In the genomic region with DNA sequence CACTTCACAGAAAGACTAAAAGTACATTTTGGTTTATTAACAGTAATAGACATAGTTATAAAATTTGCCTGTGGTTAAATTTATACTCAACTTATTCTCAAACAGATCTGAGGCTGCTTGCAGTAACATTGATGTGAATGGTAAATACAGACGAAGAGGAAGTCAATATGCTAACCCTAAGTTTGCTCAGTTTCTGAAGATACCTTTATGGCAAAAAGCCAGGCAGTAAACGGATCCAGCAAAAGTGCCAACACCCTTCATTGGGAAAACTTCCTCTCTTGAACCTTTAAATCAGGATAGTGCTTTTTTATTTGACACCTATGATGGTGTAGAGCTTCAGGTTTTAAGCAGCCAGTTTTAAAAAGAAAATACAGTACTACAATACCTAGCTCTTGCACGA, we compare ENCODE assay signal across 27 cellular contexts. TPM values are rescaled to one million over a fixed set of nuclear protein-coding genes. Genes with fewer than 3 reads are reported as not detected.
"Had no signal": no experiment of that assay in that cellular context is flagged by ENCODE, and none has a peak within 500 bp of the region (broad histone marks: within the 10 kb centered on the region; RNA-seq: fewer than 3 reads in every experiment).

No MANE protein-coding gene starts in this region.

- H3K9me3 ChIP-seq: MG63 had no signal

- DNase-seq: activated CD4-positive, alpha-beta T cell treated with anti-CD3 and anti-CD28 coated beads for 36 hours; activated CD4-positive, alpha-beta T cell treated with anti-CD3 and anti-CD28 coated beads, Interleukin-2, amount 10 ng/mL, durations not matched to agents 7 days and 5 days; activated CD4-positive, alpha-beta T cell treated with anti-CD3 and anti-CD28 coated beads, Interleukin-2, amount 50 U/mL, for 48 hours; activated CD8-positive, alpha-beta memory T cell treated with anti-CD3 and anti-CD28 coated beads, Interleukin-2, amount 50 U/mL, for 4 hours; activated naive CD4-positive, alpha-beta T cell treated with anti-CD3 and anti-CD28 coated beads, Interleukin-2, amount 10 ng/mL, durations not matched to agents 7 days and 5 days; activated naive CD8-positive, alpha-beta T cell treated with anti-CD3 and anti-CD28 coated beads, Interleukin-2, amount 50 U/mL, for 24 hours; activated T-cell treated with anti-CD3 and anti-CD28 coated beads for 4 hours; activated T-cell treated with anti-CD3 and anti-CD28 coated beads, Interleukin-2, amount 50 U/mL, for 4 hours; anterior cingulate cortex; caudate nucleus; cerebellar nuclear complex; Karpas-422; MG63; NCI-H1048; NCI-H1105 treated with DMSO at 0.1 percent for 48 hours; NCI-H1436; NCI-H1694 treated with DMSO at 0.1 percent for 48 hours; NCI-H2029; NCI-H2171 treated with DMSO at 0.1 percent for 48 hours; NCI-H226; NCI-H446 treated with DMSO at 0.1 percent for 48 hours; NCI-H524; NK-92 treated with Interleukin-12 subunit alpha and Interleukin-12 subunit beta, amount 100 ng/mL, for 24 hours; Right ventricle myocardium superior had no signal

- H3K36me3 ChIP-seq: MG63 had no signal

- H3K4me3 ChIP-seq: MG63 had no signal

RNA-seq across cellular contexts. Expression of a gene that starts 16.6 kb away (rescaled TPM):
- total RNA-seq: activated CD4-positive, alpha-beta T cell treated with anti-CD3 and anti-CD28 coated beads, Interleukin-2, amount 10 ng/mL, durations not matched to agents 7 days and 5 days; activated T-helper 1 cell treated with anti-CD3 and anti-CD28 coated beads, Interleukin-12 subunit alpha, Interleukin-12 subunit beta, Interleukin-2, Interleukin-4 antibody, amounts not matched to agents 30 ng/mL and 10 ng/mL and 1 ng/mL, durations not matched to agents 14 hours and 24 hours and 36 hours; OCI-LY7; T-helper 1 cell treated with Interleukin-12 subunit alpha and Interleukin-12 subunit beta and Interleukin-4 antibody, amounts not matched to agents 30 ng/mL and 1 ng/mL, for 36 hours had no signal
